1 cellular context compared by ENCODE assay signal in the genomic region with DNA sequence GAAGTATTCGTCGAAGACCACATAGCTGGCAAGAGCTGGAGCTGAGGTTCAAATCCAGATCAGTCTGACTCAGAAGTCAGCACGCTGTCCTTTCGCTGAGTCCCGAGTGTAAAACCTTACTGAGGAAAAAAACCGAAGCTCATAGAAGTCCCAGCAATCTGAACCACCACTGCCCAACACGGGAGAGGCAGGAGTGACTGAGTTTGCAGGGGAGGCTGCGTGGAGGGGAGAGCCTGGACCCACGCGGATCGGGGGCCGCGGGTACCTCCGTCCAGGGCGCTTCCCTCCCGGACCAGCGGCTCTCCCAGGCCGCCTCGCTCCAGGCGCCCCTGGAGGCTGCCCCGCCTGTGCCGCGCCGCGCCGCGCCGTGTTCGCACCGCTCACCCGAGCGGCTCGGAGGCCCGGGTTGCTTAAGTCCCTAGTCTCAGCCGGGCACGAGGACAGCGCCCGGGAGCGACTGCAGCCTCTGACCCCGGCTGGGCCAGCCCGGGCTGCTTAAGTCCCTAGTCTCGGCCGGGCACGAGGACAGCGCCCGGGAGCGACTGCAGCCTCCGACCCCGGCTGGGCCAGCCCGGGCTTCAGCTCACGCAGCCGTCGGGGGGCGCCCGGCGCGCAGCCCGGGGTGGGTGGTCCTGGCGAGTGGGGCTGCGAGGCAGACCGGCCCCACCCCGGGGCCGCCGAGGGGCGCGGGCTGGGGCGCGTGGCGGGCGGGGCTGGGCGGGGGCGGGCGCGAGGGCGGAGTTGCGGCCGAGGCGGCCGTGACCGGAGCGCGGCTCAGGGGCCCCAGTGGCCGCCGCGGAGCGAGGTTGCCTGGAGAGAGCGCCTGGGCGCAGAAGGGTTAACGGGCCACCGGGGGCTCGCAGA.
A peak's percentile ranks its signal among the peaks of the same experiment; 100 is the strongest.
TF ChIP-seq lines count a peak whose summit lies in the region.

A gene (plus strand): TSS at position 777 of the 864 bp plus-strand sequence. CDS start 2,881 bp downstream, outside the sequence.

TF ChIP-seq in K562, 482 proteins besides CTCF, POLR2A, EP300 and RAD21 (continued from another document and continues in another):
- TF ChIP-seq, protein P1, sequence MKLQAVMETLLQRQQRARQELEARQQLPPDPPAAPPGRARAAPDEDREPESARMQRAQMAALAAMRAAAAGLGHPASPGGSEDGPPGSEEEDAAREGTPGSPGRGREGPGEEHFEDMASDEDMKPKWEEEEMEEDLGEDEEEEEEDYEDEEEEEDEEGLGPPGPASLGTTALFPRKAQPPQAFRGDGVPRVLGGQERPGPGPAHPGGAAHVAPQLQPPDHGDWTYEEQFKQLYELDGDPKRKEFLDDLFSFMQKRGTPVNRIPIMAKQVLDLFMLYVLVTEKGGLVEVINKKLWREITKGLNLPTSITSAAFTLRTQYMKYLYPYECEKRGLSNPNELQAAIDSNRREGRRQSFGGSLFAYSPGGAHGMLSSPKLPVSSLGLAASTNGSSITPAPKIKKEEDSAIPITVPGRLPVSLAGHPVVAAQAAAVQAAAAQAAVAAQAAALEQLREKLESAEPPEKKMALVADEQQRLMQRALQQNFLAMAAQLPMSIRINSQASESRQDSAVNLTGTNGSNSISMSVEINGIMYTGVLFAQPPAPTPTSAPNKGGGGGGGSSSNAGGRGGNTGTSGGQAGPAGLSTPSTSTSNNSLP (IDR thresholded peaks at IDR 0.05; ENCODE audit: borderline replicate concordance, low read depth, low read length) = no peak
- TF ChIP-seq CXXC5 (CRISPR knock-in tag; IDR thresholded peaks at IDR 0.05) (peak; percentile 85), ZNF778 (CRISPR knock-in tag; IDR thresholded peaks at IDR 0.05) (no peak), SRSF3 (IDR thresholded peaks at IDR 0.05; ENCODE audit: insufficient read depth, low read length) (no peak), POLR2AphosphoS5 (IDR thresholded peaks at IDR 0.05; ENCODE audit: control insufficient read depth, insufficient read depth, low read depth, low read length) (peak; percentile 53; the same call in 1 of the 2 replicates), TBL1XR1 (IDR thresholded peaks at IDR 0.05; ENCODE audit: low read length in 2 of 2) (0 out of 4 replicates have a peak, but pooled peaks of 1 of the 2 experiments have one; percentile 11), SP2 (IDR thresholded peaks at IDR 0.05; ENCODE audit: extremely low read depth, low read depth, low read length, poor library complexity, severe bottlenecking) (no peak), BHLHE40 (IDR thresholded peaks at IDR 0.05; ENCODE audit: low read length) (peak; percentile 55; the same call in 1 of the 2 replicates), PRMT5 (CRISPR knock-in tag; IDR thresholded peaks at IDR 0.05) (no peak), KAT7 (CRISPR knock-in tag; IDR thresholded peaks at IDR 0.05; ENCODE audit: borderline replicate concordance) (no peak), GTF2E2 (tag; IDR thresholded peaks at IDR 0.05) (no peak), BMI1 (IDR thresholded peaks at IDR 0.05; ENCODE audit: low read length) (no peak), ETV6 (IDR thresholded peaks at IDR 0.05; ENCODE audit: borderline replicate concordance in 1 of 2, low read depth in 2 of 2, low read length in 1 of 2) (no peak), ETV6 (CRISPR knock-in tag; IDR thresholded peaks at IDR 0.05; ENCODE audit: borderline replicate concordance) (0 out of 2 replicates have a peak, but pooled peaks have one; percentile 70), NEUROD1 (IDR thresholded peaks at IDR 0.05; ENCODE audit: borderline replicate concordance, low read depth, low read length, partially characterized antibody) (no peak), ZNF79 (CRISPR knock-in tag; IDR thresholded peaks at IDR 0.05; ENCODE audit: low read depth) (no peak), DNMT1 (IDR thresholded peaks at IDR 0.05) (no peak), FIP1L1 (IDR thresholded peaks at IDR 0.05; ENCODE audit: low read depth, low read length, poor library complexity, severe bottlenecking) (peak; percentile 55), NFIX (CRISPR knock-in tag; IDR thresholded peaks at IDR 0.05; ENCODE audit: low read depth) (no peak), OTX1 (CRISPR knock-in tag; IDR thresholded peaks at IDR 0.05) (no peak), ZNF224 (CRISPR knock-in tag; IDR thresholded peaks at IDR 0.05) (no peak), TFAM (CRISPR knock-in tag; conservative IDR thresholded peaks at IDR 0.05) (no peak), CREB1 (IDR thresholded peaks at IDR 0.05) (no peak; the same call in 1 of the 2 replicates), CREB1 (CRISPR knock-in tag; IDR thresholded peaks at IDR 0.05) (no peak), CBFA2T2 (conservative IDR thresholded peaks at IDR 0.05) (no peak), FOXK1 (CRISPR knock-in tag; IDR thresholded peaks at IDR 0.05; ENCODE audit: borderline replicate concordance) (peak; percentile 52; the same call in 1 of the 2 replicates), EWSR1 (IDR thresholded peaks at IDR 0.05; ENCODE audit: borderline replicate concordance, low read depth, partially characterized antibody) (no peak), RBM39 (optimal IDR thresholded peaks at IDR 0.05; ENCODE audit: low read depth, low read length) (no peak), ZNF586 (CRISPR knock-in tag; conservative IDR thresholded peaks at IDR 0.05) (no peak), PHB2 (IDR thresholded peaks at IDR 0.05; ENCODE audit: low read depth) (no peak), HOXB6 (CRISPR knock-in tag; IDR thresholded peaks at IDR 0.05; ENCODE audit: borderline replicate concordance) (no peak), CBX1 (IDR thresholded peaks at IDR 0.05; ENCODE audit: low read depth) (no peak; the same call in 1 of the 2 replicates), TCF3 (CRISPR knock-in tag; IDR thresholded peaks at IDR 0.05) (0 out of 2 replicates have a peak, but pooled peaks have one; percentile 3), TRIM28 (IDR thresholded peaks at IDR 0.05) (no peak), ARHGAP35 (IDR thresholded peaks at IDR 0.05; ENCODE audit: partially characterized antibody) (no peak)
- TF ChIP-seq, protein P2, sequence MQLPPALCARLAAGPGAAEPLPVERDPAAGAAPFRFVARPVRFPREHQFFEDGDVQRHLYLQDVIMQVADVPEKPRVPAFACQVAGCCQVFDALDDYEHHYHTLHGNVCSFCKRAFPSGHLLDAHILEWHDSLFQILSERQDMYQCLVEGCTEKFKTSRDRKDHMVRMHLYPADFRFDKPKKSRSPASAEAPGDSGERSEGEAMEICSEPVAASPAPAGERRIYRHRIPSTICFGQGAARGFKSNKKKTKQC (CRISPR knock-in tag; IDR thresholded peaks at IDR 0.05) = 0 out of 2 replicates have a peak, but pooled peaks have one; percentile 24
- TF ChIP-seq, protein P3, sequence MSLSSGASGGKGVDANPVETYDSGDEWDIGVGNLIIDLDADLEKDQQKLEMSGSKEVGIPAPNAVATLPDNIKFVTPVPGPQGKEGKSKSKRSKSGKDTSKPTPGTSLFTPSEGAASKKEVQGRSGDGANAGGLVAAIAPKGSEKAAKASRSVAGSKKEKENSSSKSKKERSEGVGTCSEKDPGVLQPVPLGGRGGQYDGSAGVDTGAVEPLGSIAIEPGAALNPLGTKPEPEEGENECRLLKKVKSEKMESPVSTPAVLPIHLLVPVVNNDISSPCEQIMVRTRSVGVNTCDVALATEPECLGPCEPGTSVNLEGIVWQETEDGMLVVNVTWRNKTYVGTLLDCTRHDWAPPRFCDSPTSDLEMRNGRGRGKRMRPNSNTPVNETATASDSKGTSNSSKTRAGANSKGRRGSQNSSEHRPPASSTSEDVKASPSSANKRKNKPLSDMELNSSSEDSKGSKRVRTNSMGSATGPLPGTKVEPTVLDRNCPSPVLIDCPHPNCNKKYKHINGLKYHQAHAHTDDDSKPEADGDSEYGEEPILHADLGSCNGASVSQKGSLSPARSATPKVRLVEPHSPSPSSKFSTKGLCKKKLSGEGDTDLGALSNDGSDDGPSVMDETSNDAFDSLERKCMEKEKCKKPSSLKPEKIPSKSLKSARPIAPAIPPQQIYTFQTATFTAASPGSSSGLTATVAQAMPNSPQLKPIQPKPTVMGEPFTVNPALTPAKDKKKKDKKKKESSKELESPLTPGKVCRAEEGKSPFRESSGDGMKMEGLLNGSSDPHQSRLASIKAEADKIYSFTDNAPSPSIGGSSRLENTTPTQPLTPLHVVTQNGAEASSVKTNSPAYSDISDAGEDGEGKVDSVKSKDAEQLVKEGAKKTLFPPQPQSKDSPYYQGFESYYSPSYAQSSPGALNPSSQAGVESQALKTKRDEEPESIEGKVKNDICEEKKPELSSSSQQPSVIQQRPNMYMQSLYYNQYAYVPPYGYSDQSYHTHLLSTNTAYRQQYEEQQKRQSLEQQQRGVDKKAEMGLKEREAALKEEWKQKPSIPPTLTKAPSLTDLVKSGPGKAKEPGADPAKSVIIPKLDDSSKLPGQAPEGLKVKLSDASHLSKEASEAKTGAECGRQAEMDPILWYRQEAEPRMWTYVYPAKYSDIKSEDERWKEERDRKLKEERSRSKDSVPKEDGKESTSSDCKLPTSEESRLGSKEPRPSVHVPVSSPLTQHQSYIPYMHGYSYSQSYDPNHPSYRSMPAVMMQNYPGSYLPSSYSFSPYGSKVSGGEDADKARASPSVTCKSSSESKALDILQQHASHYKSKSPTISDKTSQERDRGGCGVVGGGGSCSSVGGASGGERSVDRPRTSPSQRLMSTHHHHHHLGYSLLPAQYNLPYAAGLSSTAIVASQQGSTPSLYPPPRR (CRISPR knock-in tag; IDR thresholded peaks at IDR 0.05; ENCODE audit: borderline replicate concordance) = no peak
- TF ChIP-seq, protein P4, sequence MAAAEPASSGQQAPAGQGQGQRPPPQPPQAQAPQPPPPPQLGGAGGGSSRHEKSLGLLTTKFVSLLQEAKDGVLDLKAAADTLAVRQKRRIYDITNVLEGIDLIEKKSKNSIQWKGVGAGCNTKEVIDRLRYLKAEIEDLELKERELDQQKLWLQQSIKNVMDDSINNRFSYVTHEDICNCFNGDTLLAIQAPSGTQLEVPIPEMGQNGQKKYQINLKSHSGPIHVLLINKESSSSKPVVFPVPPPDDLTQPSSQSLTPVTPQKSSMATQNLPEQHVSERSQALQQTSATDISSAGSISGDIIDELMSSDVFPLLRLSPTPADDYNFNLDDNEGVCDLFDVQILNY (CRISPR knock-in tag; IDR thresholded peaks at IDR 0.05) = no peak
- TF ChIP-seq, protein P5, sequence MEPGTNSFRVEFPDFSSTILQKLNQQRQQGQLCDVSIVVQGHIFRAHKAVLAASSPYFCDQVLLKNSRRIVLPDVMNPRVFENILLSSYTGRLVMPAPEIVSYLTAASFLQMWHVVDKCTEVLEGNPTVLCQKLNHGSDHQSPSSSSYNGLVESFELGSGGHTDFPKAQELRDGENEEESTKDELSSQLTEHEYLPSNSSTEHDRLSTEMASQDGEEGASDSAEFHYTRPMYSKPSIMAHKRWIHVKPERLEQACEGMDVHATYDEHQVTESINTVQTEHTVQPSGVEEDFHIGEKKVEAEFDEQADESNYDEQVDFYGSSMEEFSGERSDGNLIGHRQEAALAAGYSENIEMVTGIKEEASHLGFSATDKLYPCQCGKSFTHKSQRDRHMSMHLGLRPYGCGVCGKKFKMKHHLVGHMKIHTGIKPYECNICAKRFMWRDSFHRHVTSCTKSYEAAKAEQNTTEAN (CRISPR knock-in tag; IDR thresholded peaks at IDR 0.05) = 0 out of 2 replicates have a peak, but pooled peaks have one; percentile 40
- TF ChIP-seq, protein P6, sequence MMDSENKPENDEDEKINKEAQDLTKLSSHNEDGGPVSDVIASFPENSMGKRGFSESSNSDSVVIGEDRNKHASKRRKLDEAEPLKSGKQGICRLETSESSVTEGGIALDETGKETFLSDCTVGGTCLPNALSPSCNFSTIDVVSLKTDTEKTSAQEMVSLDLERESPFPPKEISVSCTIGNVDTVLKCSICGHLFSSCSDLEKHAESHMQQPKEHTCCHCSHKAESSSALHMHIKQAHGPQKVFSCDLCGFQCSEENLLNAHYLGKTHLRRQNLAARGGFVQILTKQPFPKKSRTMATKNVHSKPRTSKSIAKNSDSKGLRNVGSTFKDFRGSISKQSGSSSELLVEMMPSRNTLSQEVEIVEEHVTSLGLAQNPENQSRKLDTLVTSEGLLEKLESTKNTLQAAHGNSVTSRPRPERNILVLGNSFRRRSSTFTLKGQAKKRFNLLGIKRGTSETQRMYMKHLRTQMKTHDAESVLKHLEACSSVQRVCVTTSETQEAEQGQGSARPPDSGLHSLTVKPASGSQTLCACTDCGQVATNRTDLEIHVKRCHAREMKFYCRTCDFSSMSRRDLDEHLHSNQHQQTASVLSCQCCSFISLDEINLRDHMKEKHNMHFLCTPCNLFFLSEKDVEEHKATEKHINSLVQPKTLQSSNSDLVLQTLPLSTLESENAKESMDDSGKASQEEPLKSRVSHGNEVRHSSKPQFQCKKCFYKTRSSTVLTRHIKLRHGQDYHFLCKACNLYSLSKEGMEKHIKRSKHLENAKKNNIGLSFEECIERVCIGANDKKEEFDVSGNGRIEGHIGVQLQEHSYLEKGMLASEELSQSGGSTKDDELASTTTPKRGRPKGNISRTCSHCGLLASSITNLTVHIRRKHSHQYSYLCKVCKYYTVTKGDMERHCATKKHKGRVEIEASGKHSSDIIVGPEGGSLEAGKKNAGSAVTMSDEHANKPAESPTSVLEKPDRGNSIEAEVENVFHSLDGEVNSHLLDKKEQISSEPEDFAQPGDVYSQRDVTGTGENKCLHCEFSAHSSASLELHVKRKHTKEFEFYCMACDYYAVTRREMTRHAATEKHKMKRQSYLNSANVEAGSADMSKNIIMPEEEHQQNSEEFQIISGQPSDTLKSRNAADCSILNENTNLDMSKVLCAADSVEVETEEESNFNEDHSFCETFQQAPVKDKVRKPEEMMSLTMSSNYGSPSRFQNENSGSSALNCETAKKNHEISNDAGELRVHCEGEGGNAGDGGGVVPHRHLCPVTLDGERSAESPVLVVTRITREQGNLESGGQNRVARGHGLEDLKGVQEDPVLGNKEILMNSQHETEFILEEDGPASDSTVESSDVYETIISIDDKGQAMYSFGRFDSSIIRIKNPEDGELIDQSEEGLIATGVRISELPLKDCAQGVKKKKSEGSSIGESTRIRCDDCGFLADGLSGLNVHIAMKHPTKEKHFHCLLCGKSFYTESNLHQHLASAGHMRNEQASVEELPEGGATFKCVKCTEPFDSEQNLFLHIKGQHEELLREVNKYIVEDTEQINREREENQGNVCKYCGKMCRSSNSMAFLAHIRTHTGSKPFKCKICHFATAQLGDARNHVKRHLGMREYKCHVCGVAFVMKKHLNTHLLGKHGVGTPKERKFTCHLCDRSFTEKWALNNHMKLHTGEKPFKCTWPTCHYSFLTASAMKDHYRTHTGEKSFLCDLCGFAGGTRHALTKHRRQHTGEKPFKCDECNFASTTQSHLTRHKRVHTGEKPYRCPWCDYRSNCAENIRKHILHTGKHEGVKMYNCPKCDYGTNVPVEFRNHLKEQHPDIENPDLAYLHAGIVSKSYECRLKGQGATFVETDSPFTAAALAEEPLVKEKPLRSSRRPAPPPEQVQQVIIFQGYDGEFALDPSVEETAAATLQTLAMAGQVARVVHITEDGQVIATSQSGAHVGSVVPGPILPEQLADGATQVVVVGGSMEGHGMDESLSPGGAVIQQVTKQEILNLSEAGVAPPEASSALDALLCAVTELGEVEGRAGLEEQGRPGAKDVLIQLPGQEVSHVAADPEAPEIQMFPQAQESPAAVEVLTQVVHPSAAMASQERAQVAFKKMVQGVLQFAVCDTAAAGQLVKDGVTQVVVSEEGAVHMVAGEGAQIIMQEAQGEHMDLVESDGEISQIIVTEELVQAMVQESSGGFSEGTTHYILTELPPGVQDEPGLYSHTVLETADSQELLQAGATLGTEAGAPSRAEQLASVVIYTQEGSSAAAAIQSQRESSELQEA (IDR thresholded peaks at IDR 0.05; ENCODE audit: low read depth) = no peak
